ENCODE assay signal across 1 cellular context in genomic region chr12:89733579-89734201, GRCh38.
TF ChIP-seq lines count a peak whose summit lies in the region.

No MANE protein-coding gene starts in this region.

TF ChIP-seq in K562, 482 proteins besides CTCF, POLR2A, EP300 and RAD21 (continued from another document and continues in another):
- peak in 1 of 2 experiments; percentile 70; a peak in 1 of 4 replicates for TF ChIP-seq ZNF318 (IDR thresholded peaks at IDR 0.05; ENCODE audit: borderline replicate concordance in 1 of 2, low read depth in 1 of 2)
- TF ChIP-seq SP1 (CRISPR knock-in tag; IDR thresholded peaks at IDR 0.05), result no peak
- peak; percentile 71; the same call in 1 of the 2 replicates for TF ChIP-seq ZBED1 (IDR thresholded peaks at IDR 0.05)
- no peak for TF ChIP-seq CEBPZ (IDR thresholded peaks at IDR 0.05; ENCODE audit: borderline replicate concordance, low read depth, low read length)
- TF ChIP-seq WHSC1 (IDR thresholded peaks at IDR 0.05; ENCODE audit: low read length), result no peak
- TF ChIP-seq PKNOX1 (IDR thresholded peaks at IDR 0.05), result peak; percentile 91
- no peak for TF ChIP-seq ZNF511 (CRISPR knock-in tag; IDR thresholded peaks at IDR 0.05)
- TF ChIP-seq BMI1 (IDR thresholded peaks at IDR 0.05; ENCODE audit: low read length), result no peak
- TF ChIP-seq JUND (IDR thresholded peaks at IDR 0.05; ENCODE audit: borderline replicate concordance, low read depth, low read length), result 0 out of 2 replicates have a peak, but pooled peaks have one; percentile 36
- TF ChIP-seq JUND (tag; IDR thresholded peaks at IDR 0.05; ENCODE audit: borderline replicate concordance, low read depth, low read length), result peak; percentile 12; the same call in 1 of the 3 replicates
- no peak for TF ChIP-seq HMBOX1 (IDR thresholded peaks at IDR 0.05)
- TF ChIP-seq SMARCA4 (IDR thresholded peaks at IDR 0.05), result peak; percentile 77; the same call in 1 of the 2 replicates
- no peak for TF ChIP-seq PTTG1 (tag; IDR thresholded peaks at IDR 0.05; ENCODE audit: low read depth)
- TF ChIP-seq ETV1 (tag; conservative IDR thresholded peaks at IDR 0.05; ENCODE audit: low read depth), result peak; percentile 85
- TF ChIP-seq PML (IDR thresholded peaks at IDR 0.05; ENCODE audit: low read length), result peak; percentile 69; the same call in 1 of the 2 replicates
- TF ChIP-seq CUX1 (CRISPR knock-in tag; IDR thresholded peaks at IDR 0.05), result no peak
- no peak for TF ChIP-seq POLR3A (IDR thresholded peaks at IDR 0.05; ENCODE audit: borderline replicate concordance, extremely low read depth, insufficient read depth, insufficient read length)
- 0 out of 2 replicates have a peak, but pooled peaks have one; percentile 49 for TF ChIP-seq ZNF75A (CRISPR knock-in tag; IDR thresholded peaks at IDR 0.05)
- peak; percentile 31; the same call in 1 of the 2 replicates for TF ChIP-seq NFE2 (IDR thresholded peaks at IDR 0.05; ENCODE audit: low read depth)
- TF ChIP-seq ATF7 (IDR thresholded peaks at IDR 0.05), result peak; percentile 65; the same call in 1 of the 2 replicates
- TF ChIP-seq CREM (IDR thresholded peaks at IDR 0.05; ENCODE audit: low read depth), result peak; percentile 75; the same call in 1 of the 2 replicates
- TF ChIP-seq HMGXB4 (CRISPR knock-in tag; IDR thresholded peaks at IDR 0.05), result no peak
- no peak for TF ChIP-seq ZNF766 (CRISPR knock-in tag; conservative IDR thresholded peaks at IDR 0.05)
- TF ChIP-seq STAT5B (CRISPR knock-in tag; IDR thresholded peaks at IDR 0.05), result no peak
- TF ChIP-seq POLR2G (IDR thresholded peaks at IDR 0.05; ENCODE audit: low read depth, low read length), result no peak
- no peak for TF ChIP-seq BRF2 (IDR thresholded peaks at IDR 0.05; ENCODE audit: borderline replicate concordance, insufficient read depth, insufficient read length)
- peak; percentile 73 for TF ChIP-seq FOSL1 (tag; conservative IDR thresholded peaks at IDR 0.05)
- no peak for TF ChIP-seq XRCC3 (IDR thresholded peaks at IDR 0.05)
- peak in 1 of 2 experiments; percentile 96; a peak in 3 of 4 replicates for TF ChIP-seq RCOR1 (IDR thresholded peaks at IDR 0.05; ENCODE audit: borderline replicate concordance in 1 of 2, low read depth in 2 of 2, low read length in 2 of 2)
- no peak for TF ChIP-seq ZNF408 (CRISPR knock-in tag; IDR thresholded peaks at IDR 0.05; ENCODE audit: low read depth)
- TF ChIP-seq IFI16 (CRISPR knock-in tag; IDR thresholded peaks at IDR 0.05), result no peak
- TF ChIP-seq TRIM24 (IDR thresholded peaks at IDR 0.05), result peak; percentile 78 to 81
- no peak for TF ChIP-seq TGIF2 (CRISPR knock-in tag; IDR thresholded peaks at IDR 0.05)
- TF ChIP-seq PCBP2 (IDR thresholded peaks at IDR 0.05; ENCODE audit: low read depth, low read length, poor library complexity, severe bottlenecking), result no peak
- TF ChIP-seq CEBPB (tag; IDR thresholded peaks at IDR 0.05), result peak; percentile 96
- TF ChIP-seq SMAD4 (CRISPR knock-in tag; conservative IDR thresholded peaks at IDR 0.05), result peak; percentile 58; the same call in 1 of the 2 replicates
